9 cellular contexts compared by ENCODE assay signal in the genomic region with DNA sequence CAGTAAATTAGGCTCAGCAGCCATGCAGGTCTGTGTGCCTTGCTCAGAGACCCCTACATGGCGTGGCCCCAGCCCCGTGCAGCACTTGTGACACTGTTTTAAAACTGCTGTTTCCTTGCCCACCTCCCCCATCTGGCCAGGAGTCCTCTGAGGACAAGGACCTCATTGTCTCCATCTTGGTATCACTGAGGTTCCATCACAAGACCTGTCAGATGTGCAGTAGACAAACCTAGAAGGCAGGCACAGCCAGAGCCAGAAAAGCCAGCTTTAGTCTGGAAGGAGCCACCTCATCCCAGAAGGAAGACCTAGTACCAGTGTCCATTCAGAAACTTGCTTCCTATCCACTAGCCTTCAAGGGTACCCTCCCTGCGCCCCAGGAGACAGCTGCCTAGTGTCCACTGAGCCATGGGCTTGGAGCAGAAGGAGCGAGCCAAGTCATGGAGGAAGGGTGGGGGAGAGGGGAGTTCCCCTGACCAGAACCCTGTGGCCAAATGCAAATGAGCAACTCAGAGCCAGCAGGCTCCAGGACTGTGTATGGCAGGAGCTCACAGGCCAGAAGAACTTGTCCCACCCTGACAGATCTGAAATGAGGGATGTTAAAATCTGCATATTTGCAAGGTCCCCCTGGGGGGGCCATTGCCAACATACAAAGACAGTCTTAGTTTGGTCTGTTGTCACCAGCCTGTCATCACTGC.
DNase-seq lines count a peak whose midpoint lies in the region; ATAC-seq and TF ChIP-seq lines count a peak whose summit lies in the region.
"Had no signal": no experiment of that assay in that cellular context is flagged by ENCODE, and none has a peak within 500 bp of the region (broad histone marks: within the 10 kb centered on the region; RNA-seq: fewer than 3 reads in every experiment).

No MANE protein-coding gene starts in this region.

- peak overlapping the region; percentile 100 for H3K27ac ChIP-seq in GM23248
- H3K27ac ChIP-seq in OCI-LY3 (ENCODE audit: low read length), result peak overlapping the region; percentile 26

- no peak overlapping the region for H2AFZ ChIP-seq in GM23248
- H2AFZ ChIP-seq in OCI-LY3 (ENCODE audit: low read depth, low read length), result no peak overlapping the region

- no peak for TF ChIP-seq CTCF in OCI-LY3 (IDR thresholded peaks at IDR 0.05; ENCODE audit: low read depth, low read length)

- ATAC-seq in GM18508 (IDR thresholded peaks at IDR 0.05; ENCODE audit: insufficient read depth, unreplicated experiment), result peak; percentile 64
- ATAC-seq in natural killer cell treated with Interleukin-12 subunit alpha and Interleukin-12 subunit beta and Interleukin-15 and Interleukin-18, amount 100 ng/mL, for 72 hours, result peak; percentile 59 to 63

- peaks cover 56% of the 10 kb centered on the region for H3K4me1 ChIP-seq in GM23248 (ENCODE audit: insufficient read depth)
- H3K4me1 ChIP-seq in OCI-LY3 (ENCODE audit: low read length), result peaks cover 29% of the 10 kb centered on the region

- no peak overlapping the region for H3K4me3 Mint-ChIP-seq in natural killer cell treated with Interleukin-12 subunit alpha and Interleukin-12 subunit beta and Interleukin-15 and Interleukin-18, amount 100 ng/mL, for 72 hours

- peaks cover 40% of the 10 kb centered on the region for H3K79me2 ChIP-seq in GM23248 (ENCODE audit: insufficient read depth)
- peaks cover 45% of the 10 kb centered on the region for H3K79me2 ChIP-seq in OCI-LY3 (ENCODE audit: low read length)

- H3K27me3 ChIP-seq in GM23248 (replicated peaks; ENCODE audit: insufficient read depth), result no peaks in the 10 kb centered on the region
- no peaks in the 10 kb centered on the region for H3K27me3 ChIP-seq in OCI-LY3 (ENCODE audit: low read depth, low read length)

- H3K4me3 ChIP-seq in GM23248 (no peak overlapping the region), OCI-LY3 (ENCODE audit: low read length) (peak overlapping the region; percentile 24; the same call in 1 of the 2 replicates)

- 61 to 66% methylated on average over 4 of the region's 4 CpGs for WGBS in GM23248 (ENCODE audit: low coverage in 1 of 2, low lambda C conversion rate in 2 of 2, missing lambda C conversion rate in 2 of 2), 2 experiments

- H3F3A ChIP-seq in GM23248 (ENCODE audit: insufficient read depth), result peaks cover 41% of the 10 kb centered on the region

- H3K27me3 Mint-ChIP-seq in natural killer cell treated with Interleukin-12 subunit alpha and Interleukin-12 subunit beta and Interleukin-15 and Interleukin-18, amount 100 ng/mL, for 72 hours, result peaks cover 0 to 3% of the 10 kb centered on the region in 2 donors
- H3K27me3 Mint-ChIP-seq: activated naive CD8-positive, alpha-beta T cell had no signal

- H3K9me3 Mint-ChIP-seq in natural killer cell treated with Interleukin-12 subunit alpha and Interleukin-12 subunit beta and Interleukin-15 and Interleukin-18, amount 100 ng/mL, for 72 hours, result no peaks in the 10 kb centered on the region

- H3K36me3 Mint-ChIP-seq in natural killer cell treated with Interleukin-12 subunit alpha and Interleukin-12 subunit beta and Interleukin-15 and Interleukin-18, amount 100 ng/mL, for 72 hours, result no peaks in the 10 kb centered on the region
- H3K36me3 Mint-ChIP-seq: activated naive CD8-positive, alpha-beta T cell had no signal

- in situ Hi-C loops in GM23248 (cut with MboI), result no loop called here

- H3K27ac Mint-ChIP-seq in natural killer cell treated with Interleukin-12 subunit alpha and Interleukin-12 subunit beta and Interleukin-15 and Interleukin-18, amount 100 ng/mL, for 72 hours, result no peak overlapping the region

- no peaks in the 10 kb centered on the region for H3K9me2 ChIP-seq in GM23248 (ENCODE audit: insufficient read depth)

- peaks cover 0 to 8% of the 10 kb centered on the region in 2 donors for H3K4me1 Mint-ChIP-seq in natural killer cell treated with Interleukin-12 subunit alpha and Interleukin-12 subunit beta and Interleukin-15 and Interleukin-18, amount 100 ng/mL, for 72 hours (ENCODE audit: low read depth in 2 of 2)

- no peaks in the 10 kb centered on the region for H4K20me1 ChIP-seq in GM23248 (ENCODE audit: insufficient read depth)
- peaks cover 8% of the 10 kb centered on the region; the same call in 1 of the 2 replicates for H4K20me1 ChIP-seq in OCI-LY3 (ENCODE audit: insufficient read depth, low read length)

- H3K36me3 ChIP-seq in GM23248 (ENCODE audit: low read depth) (no peaks in the 10 kb centered on the region), OCI-LY3 (replicated peaks; ENCODE audit: low read depth, low read length) (no peaks in the 10 kb centered on the region)

- H3K9ac ChIP-seq in GM23248 (peak overlapping the region; percentile 99; the same call in 1 of the 2 replicates), OCI-LY3 (ENCODE audit: low read length) (peak overlapping the region; percentile 76; the same call in 1 of the 2 replicates)

- no peak overlapping the region for H3K4me2 ChIP-seq in GM23248 (ENCODE audit: unreplicated experiment)
- peak overlapping the region; percentile 94 for H3K4me2 ChIP-seq in OCI-LY3 (ENCODE audit: low read length)

- H3K9me3 ChIP-seq in GM23248 (ENCODE audit: low read depth), result no peaks in the 10 kb centered on the region
- H3K9me3 ChIP-seq in OCI-LY3 (ENCODE audit: insufficient read depth, low read length), result no peaks in the 10 kb centered on the region

- DNase-seq in GM23248 (no peak), T1000 (lab: John Stamatoyannopoulos, UW) (no peak), NCI-H345 treated with DMSO at 0.1 percent for 48 hours (lab: John Stamatoyannopoulos, UW; ENCODE audit: unreplicated experiment) (no peak), middle frontal gyrus (ENCODE audit: extremely low spot score, low spot score) (no peak), AG08395 (ENCODE audit: low spot score) (no peak)
- DNase-seq in natural killer cell treated with Interleukin-12 subunit alpha and Interleukin-12 subunit beta and Interleukin-15 and Interleukin-18, amount 100 ng/mL, for 72 hours (ENCODE audit: low spot score), result no peak
